Comparison of ENCODE assay signal across 15 cellular contexts in the genomic region with DNA sequence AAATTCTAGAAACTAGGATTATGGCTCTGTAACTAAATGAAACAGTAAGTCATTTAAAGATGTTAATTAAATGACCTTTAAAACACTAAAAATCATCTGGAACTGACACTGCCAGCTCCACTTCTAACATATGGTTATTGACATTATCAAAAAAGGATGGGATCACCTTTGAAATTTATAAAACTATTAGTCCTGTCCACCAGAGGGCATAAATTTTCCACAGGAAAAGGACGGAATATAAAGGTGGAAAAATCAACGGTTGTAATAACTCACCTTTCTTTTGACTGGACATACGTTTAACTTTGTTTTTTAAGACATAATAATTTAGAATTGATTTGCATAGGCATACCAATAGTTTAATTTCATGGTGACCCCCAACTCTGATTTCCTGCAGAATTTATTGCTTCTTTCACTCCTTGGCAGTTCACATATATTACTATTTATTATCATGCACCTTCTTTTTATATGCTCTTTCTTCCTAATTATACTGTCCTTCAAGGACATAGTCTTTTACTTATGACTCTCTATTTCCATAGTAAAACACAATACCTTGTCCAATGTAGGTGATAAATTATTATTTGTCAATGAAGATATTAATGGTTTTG.
DNase-seq lines count a peak whose midpoint lies in the region; ATAC-seq and TF ChIP-seq lines count a peak whose summit lies in the region.
"Had no signal": no experiment of that assay in that cellular context is flagged by ENCODE, and none has a peak within 500 bp of the region (broad histone marks: within the 10 kb centered on the region; RNA-seq: fewer than 3 reads in every experiment).

No MANE protein-coding gene starts in this region.

- CTCF ChIA-PET in AG04450 (lab: Charles Lee): no interaction called here
- CTCF ChIA-PET in IMR-90 (lab: Yijun Ruan, JAX): no interaction called here

- no peak overlapping the region for H3K14ac ChIP-seq in IMR-90 (replicated peaks; ENCODE audit: low read depth, low read length)

- TF ChIP-seq EP300 in transverse colon (IDR thresholded peaks at IDR 0.05; ENCODE audit: low read depth): no peak

- no peak for ATAC-seq in IMR-90 (ENCODE audit: low read depth)
- ATAC-seq in GM21737 (IDR thresholded peaks at IDR 0.05; ENCODE audit: unreplicated experiment): no peak
- ATAC-seq: stimulated activated naive CD8-positive, alpha-beta T cell treated with anti-CD3 and anti-CD28 coated beads, Interleukin-15, amount 100 ng/mL, for 72 hours had no signal

- H3K27ac ChIP-seq in AG04450 (ENCODE audit: low read depth, low read length) (no peak overlapping the region), IMR-90 (ENCODE audit: insufficient read depth, low read length) (no peak overlapping the region), Karpas-422 (ENCODE audit: low read length) (no peak overlapping the region), transverse colon (no peak overlapping the region)
- H3K27ac ChIP-seq: WERI-Rb-1 had no signal

- no peaks in the 10 kb centered on the region for H3K4me1 ChIP-seq in IMR-90 (ENCODE audit: control insufficient read depth, insufficient read depth, low read length)
- no peaks in the 10 kb centered on the region for H3K4me1 ChIP-seq in Karpas-422 (ENCODE audit: low read length)
- no peaks in the 10 kb centered on the region for H3K4me1 ChIP-seq in transverse colon

- H3K18ac ChIP-seq in IMR-90 (ENCODE audit: low read depth, low read length): no peak overlapping the region

- H3K36me3 ChIP-seq in IMR-90 (ENCODE audit: control insufficient read depth, insufficient read depth, low read length) (no peaks in the 10 kb centered on the region), Karpas-422 (ENCODE audit: insufficient read depth, low read length) (no peaks in the 10 kb centered on the region), transverse colon (no peaks in the 10 kb centered on the region)
- H3K36me3 ChIP-seq: WERI-Rb-1 had no signal

- H2AFZ ChIP-seq in IMR-90 (replicated peaks; ENCODE audit: low read length, poor library complexity): no peak overlapping the region
- no peak overlapping the region for H2AFZ ChIP-seq in Karpas-422 (ENCODE audit: low read length)

- no peaks in the 10 kb centered on the region for H4K20me1 ChIP-seq in IMR-90 (ENCODE audit: insufficient read depth, low read length)
- H4K20me1 ChIP-seq in Karpas-422 (ENCODE audit: insufficient read depth, low read depth, low read length): no peaks in the 10 kb centered on the region

- no peaks in the 10 kb centered on the region for H3K9me1 ChIP-seq in IMR-90 (ENCODE audit: insufficient read depth, low read length)

- no CpG with 5 or more reads among the region's 3 CpGs for WGBS in IMR-90 (ENCODE audit: extremely low coverage in 2 of 2, insufficient read length in 1 of 2), 2 experiments
- WGBS in transverse colon (ENCODE audit: low coverage in 1 of 2), 2 donors: 26% methylated on average over 3 of the region's 3 CpGs

- H3K36me3 Mint-ChIP-seq in nephron progenitor cell (ENCODE audit: low read depth): no peaks in the 10 kb centered on the region
- H3K36me3 Mint-ChIP-seq: IgD-negative memory B cell had no signal

- no peak overlapping the region for H2BK5ac ChIP-seq in IMR-90 (ENCODE audit: low read depth, low read length, poor library complexity, severe bottlenecking)

- no peak overlapping the region for H2BK120ac ChIP-seq in IMR-90 (ENCODE audit: low read depth, low read length)

- H3K23ac ChIP-seq in IMR-90 (ENCODE audit: low read depth, low read length): no peak overlapping the region

- H2AK5ac ChIP-seq in IMR-90 (ENCODE audit: low read depth, low read length): no peak overlapping the region

- H3K27ac Mint-ChIP-seq in nephron progenitor cell: no peak overlapping the region
- H3K27ac Mint-ChIP-seq: CD4-positive, alpha-beta T cell; IgD-negative memory B cell; stimulated activated naive CD8-positive, alpha-beta T cell treated with anti-CD3 and anti-CD28 coated beads, Interleukin-15, amount 100 ng/mL, for 72 hours had no signal

- H2BK20ac ChIP-seq in IMR-90 (ENCODE audit: low read depth, low read length): no peak overlapping the region

- no peaks in the 10 kb centered on the region for H3K4me1 Mint-ChIP-seq in nephron progenitor cell
- H3K4me1 Mint-ChIP-seq: IgD-negative memory B cell; stimulated activated naive CD8-positive, alpha-beta T cell treated with anti-CD3 and anti-CD28 coated beads, Interleukin-15, amount 100 ng/mL, for 72 hours had no signal

- H3K9me3 ChIP-seq in AG04450 (ENCODE audit: control insufficient read depth, insufficient read depth, low read length) (no peaks in the 10 kb centered on the region), IMR-90 (ENCODE audit: control insufficient read depth, insufficient read depth, low read length) (no peaks in the 10 kb centered on the region), Karpas-422 (ENCODE audit: low read length) (no peaks in the 10 kb centered on the region; the same call in 1 of the 2 replicates), transverse colon (no peaks in the 10 kb centered on the region)

- TF ChIP-seq RAD21 in IMR-90 (IDR thresholded peaks at IDR 0.05; ENCODE audit: low read length): no peak

- H3K4me2 ChIP-seq in IMR-90 (ENCODE audit: low read depth, low read length): no peak overlapping the region
- H3K4me2 ChIP-seq in Karpas-422 (ENCODE audit: low read depth, low read length, poor library complexity, severe bottlenecking): no peak overlapping the region

- H3K79me1 ChIP-seq in IMR-90 (ENCODE audit: low read depth in 1 of 2, low read length in 2 of 2): no peaks in the 10 kb centered on the region

- intact Hi-C loops in IMR-90 (cut with micrococcal nuclease) (loop anchor here (5.0 kb wide), 1 partner anchor 263 kb away; no protein-coding TSS in a partner anchor), transverse colon (cut with DNase I; ENCODE audit: low total_unique reads) (no loop called here)

- H3K9me3 Mint-ChIP-seq in nephron progenitor cell: no peaks in the 10 kb centered on the region

- no peak overlapping the region for H4K8ac ChIP-seq in IMR-90 (ENCODE audit: low read depth in 2 of 2, low read length in 2 of 2)

- DNase-seq in AG04450 (ENCODE audit: low read depth, low spot score) (no peak), IMR-90 (no peak), astrocyte of the cerebellum (ENCODE audit: low read depth) (peak; percentile 1), kidney tubule cell (ENCODE audit: low spot score) (peak; percentile 11), nephron progenitor cell (no peak), Karpas-422 (no peak), transverse colon (no peak)
- DNase-seq: CD4-positive, alpha-beta T cell; mesenchymal stem cell; NCI-H2081 treated with DMSO at 0.1 percent for 48 hours; stimulated activated CD4-positive, alpha-beta T cell treated with anti-CD3 and anti-CD28 coated beads, Interleukin-4, amount 100 ng/mL, for 4 hours; stimulated activated naive CD8-positive, alpha-beta T cell treated with anti-CD3 and anti-CD28 coated beads, Interleukin-15, amount 100 ng/mL, for 72 hours; WERI-Rb-1 had no signal

- no peak overlapping the region for H3K4me3 Mint-ChIP-seq in nephron progenitor cell
- H3K4me3 Mint-ChIP-seq: CD4-positive, alpha-beta T cell; IgD-negative memory B cell; stimulated activated naive CD8-positive, alpha-beta T cell treated with anti-CD3 and anti-CD28 coated beads, Interleukin-15, amount 100 ng/mL, for 72 hours had no signal

- no peak overlapping the region for H3K4me3 ChIP-seq in AG04450 (ENCODE audit: low read depth, low read length)
- no peak overlapping the region for H3K4me3 ChIP-seq in IMR-90 (ENCODE audit: insufficient read depth, low read depth, low read length)
- H3K4me3 ChIP-seq in astrocyte of the cerebellum (ENCODE audit: low read depth, low read length): no peak overlapping the region
- no peak overlapping the region for H3K4me3 ChIP-seq in Karpas-422 (ENCODE audit: low read length)
- no peak overlapping the region for H3K4me3 ChIP-seq in transverse colon

- no peaks in the 10 kb centered on the region for H3K79me2 ChIP-seq in Karpas-422 (ENCODE audit: low read length)

- in situ Hi-C loops in IMR-90 (cut with MboI; ENCODE audit: low sequenced_read_pairs): no loop called here
- in situ Hi-C loops in astrocyte of the cerebellum (cut with HindIII; ENCODE audit: low sequenced_read_pairs): no loop called here
- in situ Hi-C loops in transverse colon (cut with MboI; ENCODE audit: low pct_ligation_motif_present in 1 of 4, low pct_unique_long_range_greater_than_20kb in 1 of 4, low sequenced_read_pairs in 3 of 4): no loop called here

- H2AK9ac ChIP-seq in IMR-90 (replicated peaks; ENCODE audit: low read depth, low read length, poor library complexity): no peak overlapping the region

- no TSS peak for BruUV-seq in IMR-90 (replicated peaks; lab: Mats Ljungman, UMichigan)

- no peak overlapping the region for H3K56ac ChIP-seq in IMR-90 (ENCODE audit: extremely low read depth, insufficient read depth, low read length)

- H4K91ac ChIP-seq in IMR-90 (ENCODE audit: insufficient read depth, low read depth, low read length): no peak overlapping the region

- no peaks in the 10 kb centered on the region for H3K27me3 Mint-ChIP-seq in nephron progenitor cell (ENCODE audit: low read depth, poor library complexity)
- H3K27me3 Mint-ChIP-seq: CD4-positive, alpha-beta T cell; IgD-negative memory B cell; stimulated activated naive CD8-positive, alpha-beta T cell treated with anti-CD3 and anti-CD28 coated beads, Interleukin-15, amount 100 ng/mL, for 72 hours had no signal

- TF ChIP-seq CTCF in AG04450 (IDR thresholded peaks at IDR 0.05; ENCODE audit: low read depth, low read length): peak; percentile 23; the same call in 1 of the 2 replicates
- TF ChIP-seq CTCF in IMR-90 (conservative IDR thresholded peaks at IDR 0.05; ENCODE audit: low read depth, low read length): peak; percentile 35; the same call in 1 of the 2 replicates
- peak; percentile 20 for TF ChIP-seq CTCF in astrocyte of the cerebellum (IDR thresholded peaks at IDR 0.05; ENCODE audit: low read depth, low read length, missing control alignments)
- TF ChIP-seq CTCF in nephron progenitor cell (IDR thresholded peaks at IDR 0.05): no peak
- TF ChIP-seq CTCF in transverse colon (IDR thresholded peaks at IDR 0.05): no peak

- H2BK15ac ChIP-seq in IMR-90 (ENCODE audit: low read depth, low read length): no peak overlapping the region

- no peak overlapping the region for H3K9ac ChIP-seq in IMR-90 (ENCODE audit: low read depth, low read length)
- no peak overlapping the region for H3K9ac ChIP-seq in Karpas-422 (ENCODE audit: low read length)

- H3K9me2 ChIP-seq in Karpas-422 (replicated peaks; ENCODE audit: insufficient read depth, low read length): no peaks in the 10 kb centered on the region

- POLR2A ChIA-PET in AG04450 (lab: Yijun Ruan, JAX): no interaction called here
- POLR2A ChIA-PET in IMR-90 (lab: Charles Lee; ENCODE audit: unreplicated experiment): no interaction called here

- no peak overlapping the region for H4K5ac ChIP-seq in IMR-90 (ENCODE audit: low read depth, low read length)

- H3K27me3 ChIP-seq in AG04450 (ENCODE audit: control insufficient read depth, insufficient read depth, low read length) (no peaks in the 10 kb centered on the region), IMR-90 (ENCODE audit: control insufficient read depth, insufficient read depth, low read length) (no peaks in the 10 kb centered on the region), Karpas-422 (ENCODE audit: low read length) (no peaks in the 10 kb centered on the region), transverse colon (no peaks in the 10 kb centered on the region)

- dilution Hi-C loops in IMR-90 (cut with HindIII; ENCODE audit: low sequenced_read_pairs, unreplicated experiment): no loop called here

- no peak for TF ChIP-seq POLR2A in IMR-90 (IDR thresholded peaks at IDR 0.05; ENCODE audit: low read depth, low read length)
- no peak for TF ChIP-seq POLR2A in transverse colon (IDR thresholded peaks at IDR 0.05)

- no peak overlapping the region for H3K4ac ChIP-seq in IMR-90 (ENCODE audit: low read depth, low read length)

Comparison
In these comparisons a context has a peak if more than half of its experiments do, and no peak if none do; other contexts are left out.
1. DNase-seq: peak in astrocyte of the cerebellum (single experiment) and kidney tubule cell (single experiment); none in AG04450 (single experiment), IMR-90 (single experiment), nephron progenitor cell (single experiment), Karpas-422 (single experiment) and transverse colon (single experiment).
2. CTCF ChIP-seq: peak in AG04450 (single experiment), IMR-90 (single experiment) and astrocyte of the cerebellum (single experiment); none in nephron progenitor cell (single experiment) and transverse colon (0 of 5).